Comparison of ENCODE assay signal across 8 cellular contexts in genomic region chr6:85640806-85641205, GRCh38. TPM values are rescaled to one million over a fixed set of nuclear protein-coding genes. Genes with fewer than 3 reads are reported as not detected.
DNase-seq lines count a peak whose midpoint lies in the region; TF ChIP-seq lines count a peak whose summit lies in the region.

No MANE protein-coding gene starts in this region.

- H3K4me1 ChIP-seq in adipocyte (ENCODE audit: control insufficient read depth, insufficient read depth, low read length), result peaks cover 33% of the 10 kb centered on the region
- H3K4me1 ChIP-seq in liver (ENCODE audit: control insufficient read depth in 4 of 4, insufficient read depth in 4 of 4, low read length in 3 of 4), result peaks cover 1 to 20% (median 11%) of the 10 kb centered on the region in 4 donors

- H3K9me3 Mint-ChIP-seq in activated naive CD4-positive, alpha-beta T cell treated with anti-CD3 and anti-CD28 coated beads, Interleukin-2, amount 10 ng/mL, durations not matched to agents 7 days and 5 days, result no peaks in the 10 kb centered on the region
- H3K9me3 Mint-ChIP-seq in type B pancreatic cell, result no peaks in the 10 kb centered on the region

- 57% methylated on average over 3 of the region's 3 CpGs for WGBS in liver

- H3K27me3 Mint-ChIP-seq in activated naive CD4-positive, alpha-beta T cell treated with anti-CD3 and anti-CD28 coated beads, Interleukin-2, amount 10 ng/mL, durations not matched to agents 7 days and 5 days, result peaks cover 9% of the 10 kb centered on the region
- no peaks in the 10 kb centered on the region for H3K27me3 Mint-ChIP-seq in type B pancreatic cell

- peak overlapping the region; percentile 57 for H3K27ac Mint-ChIP-seq in activated naive CD4-positive, alpha-beta T cell treated with anti-CD3 and anti-CD28 coated beads, Interleukin-2, amount 10 ng/mL, durations not matched to agents 7 days and 5 days
- H3K27ac Mint-ChIP-seq in type B pancreatic cell, result peak overlapping the region; percentile 99

- H3K27me3 ChIP-seq in adipocyte (replicated peaks; ENCODE audit: control insufficient read depth, insufficient read depth, low read length) (no peaks in the 10 kb centered on the region), liver (ENCODE audit: control insufficient read depth in 4 of 4, insufficient read depth in 4 of 4, low read length in 3 of 4) (no peaks in the 10 kb centered on the region)

- TF ChIP-seq CTCF in liver (IDR thresholded peaks at IDR 0.05; ENCODE audit: low read depth, low read length, missing input control) (no peak), type B pancreatic cell (conservative IDR thresholded peaks at IDR 0.05) (no peak)

- no peak overlapping the region for H3K27ac ChIP-seq in liver (ENCODE audit: low read depth in 1 of 2, low read length in 2 of 2)

- peak overlapping the region; percentile 89 for H3K4me3 Mint-ChIP-seq in activated naive CD4-positive, alpha-beta T cell treated with anti-CD3 and anti-CD28 coated beads, Interleukin-2, amount 10 ng/mL, durations not matched to agents 7 days and 5 days
- H3K4me3 Mint-ChIP-seq in type B pancreatic cell, result peak overlapping the region; percentile 96

- DNase-seq in activated naive CD4-positive, alpha-beta T cell treated with anti-CD3 and anti-CD28 coated beads, Interleukin-2, amount 10 ng/mL, durations not matched to agents 7 days and 5 days, result no peak
- DNase-seq in activated naive CD4-positive, alpha-beta T cell treated with Interleukin-2 at 50 U/mL for 16 hours, result no peak
- DNase-seq in adipocyte (ENCODE audit: low read depth) (peak; percentile 27), type B pancreatic cell (ENCODE audit: extremely low spot score, unreplicated experiment) (no peak), LoVo (ENCODE audit: low spot score) (no peak), NCI-H1048 (lab: John Stamatoyannopoulos, UW) (no peak), NCI-H1694 treated with DMSO at 0.1 percent for 48 hours (lab: John Stamatoyannopoulos, UW) (no peak)

- no peak for TF ChIP-seq RAD21 in liver (IDR thresholded peaks at IDR 0.05)

- H3K36me3 Mint-ChIP-seq in activated naive CD4-positive, alpha-beta T cell treated with anti-CD3 and anti-CD28 coated beads, Interleukin-2, amount 10 ng/mL, durations not matched to agents 7 days and 5 days, result peaks cover 59% of the 10 kb centered on the region
- peaks cover 49% of the 10 kb centered on the region for H3K36me3 Mint-ChIP-seq in type B pancreatic cell

- H3K36me3 ChIP-seq in adipocyte (ENCODE audit: control insufficient read depth, insufficient read depth, low read length, severe bottlenecking) (peaks cover 43% of the 10 kb centered on the region), liver (ENCODE audit: control insufficient read depth in 4 of 4, insufficient read depth in 3 of 4, low read depth in 1 of 4, low read length in 3 of 4) (peaks cover 5 to 29% (median 19%) of the 10 kb centered on the region in 4 donors)

- peaks cover 60% of the 10 kb centered on the region for H3K4me1 Mint-ChIP-seq in activated naive CD4-positive, alpha-beta T cell treated with anti-CD3 and anti-CD28 coated beads, Interleukin-2, amount 10 ng/mL, durations not matched to agents 7 days and 5 days
- peaks cover 44% of the 10 kb centered on the region for H3K4me1 Mint-ChIP-seq in type B pancreatic cell (ENCODE audit: unreplicated experiment)

- H3K9ac ChIP-seq in adipocyte (ENCODE audit: low read length) (peak overlapping the region; percentile 100), liver (ENCODE audit: low read depth in 1 of 2, low read length in 2 of 2) (no peak overlapping the region)

- CTCF ChIA-PET in activated naive CD4-positive, alpha-beta T cell treated with anti-CD3 and anti-CD28 coated beads, Interleukin-2, amount 10 ng/mL, durations not matched to agents 7 days and 5 days (lab: Charles Lee), result interaction anchor here (1.2 to 4.0 kb wide), 2 partner anchors 35 to 37 kb away, joined by 5 to 21 read pairs; no protein-coding TSS in a partner anchor

- H3K9me3 ChIP-seq in adipocyte (ENCODE audit: control insufficient read depth, low read length) (no peaks in the 10 kb centered on the region), liver (ENCODE audit: control insufficient read depth in 4 of 4, low read length in 3 of 4) (no peaks in the 10 kb centered on the region)

- H3K4me3 ChIP-seq in adipocyte (ENCODE audit: low read length) (peak overlapping the region; percentile 90), liver (ENCODE audit: low read depth in 1 of 3, low read length in 3 of 3) (peak overlapping the region; percentile 77 to 97 (median 96))

TF ChIP-seq in liver, 16 proteins besides CTCF, POLR2A, EP300 and RAD21:
- no peak for TF ChIP-seq ATF3 (IDR thresholded peaks at IDR 0.05)
- no peak for TF ChIP-seq MAX (IDR thresholded peaks at IDR 0.05)
- TF ChIP-seq TAF1 (conservative IDR thresholded peaks at IDR 0.05), result no peak
TF ChIP-seq in liver: peak in this region for 0.

RNA-seq across cellular contexts. Expression of gene SYNCRIP, which starts 1.9 kb away (rescaled TPM):
- total RNA-seq in liver, result 10 to 100 TPM; 27.8 to 41.7 TPM
- polyA plus RNA-seq in liver, result 10 to 100 TPM; 30.0 to 30.9 TPM
- 116 and 117 TPM in 2 replicates for total RNA-seq in type B pancreatic cell (ENCODE audit: low replicate concordance)

RNA-seq across cellular contexts. Expression of gene SNX14, which starts 47.1 kb away (rescaled TPM):
- total RNA-seq in liver, result 10 to 100 TPM; 63.2 to 79.1 TPM
- 10 to 100 TPM; 30.5 to 42.3 TPM for polyA plus RNA-seq in liver
- total RNA-seq in type B pancreatic cell (ENCODE audit: low replicate concordance), result 62.4 and 64.4 TPM in 2 replicates
